In genomic region chr10:78623577-78624215, GRCh38 we compare ENCODE assay signal across 10 cellular contexts.
A peak's percentile ranks its signal among the peaks of the same experiment; 100 is the strongest.
DNase-seq lines count a peak whose midpoint lies in the region; ATAC-seq lines count a peak whose summit lies in the region.
"Had no signal": no experiment of that assay in that cellular context is flagged by ENCODE, and none has a peak within 500 bp of the region (broad histone marks: within the 10 kb centered on the region; RNA-seq: fewer than 3 reads in every experiment).

No MANE protein-coding gene starts in this region.

- H3K9me3 ChIP-seq in SJSA1 (replicated peaks): no peaks in the 10 kb centered on the region
- H3K9me3 ChIP-seq in effector memory CD4-positive, alpha-beta T cell (ENCODE audit: control insufficient read depth, low read length): no peaks in the 10 kb centered on the region

- no peak overlapping the region for H3K4me3 ChIP-seq in SJSA1
- no peak overlapping the region for H3K4me3 ChIP-seq in effector memory CD4-positive, alpha-beta T cell (ENCODE audit: insufficient read depth, low read depth, low read length, poor library complexity, severe bottlenecking)

- no peaks in the 10 kb centered on the region for H3K36me3 ChIP-seq in SJSA1
- H3K36me3 ChIP-seq in effector memory CD4-positive, alpha-beta T cell (ENCODE audit: control insufficient read depth, insufficient read depth, low read length): no peaks in the 10 kb centered on the region

- peaks cover 27% of the 10 kb centered on the region for H3K4me1 ChIP-seq in SJSA1 (replicated peaks)
- H3K4me1 ChIP-seq in effector memory CD4-positive, alpha-beta T cell (ENCODE audit: control insufficient read depth, insufficient read depth, low read length, poor library complexity, severe bottlenecking): no peaks in the 10 kb centered on the region

- intact Hi-C loops in left ventricle myocardium superior (cut with micrococcal nuclease): no loop called here

- H3K27me3 ChIP-seq in SJSA1 (replicated peaks): no peaks in the 10 kb centered on the region
- no peaks in the 10 kb centered on the region for H3K27me3 ChIP-seq in effector memory CD4-positive, alpha-beta T cell (replicated peaks; ENCODE audit: control insufficient read depth, insufficient read depth, low read length, poor library complexity, severe bottlenecking)

- DNase-seq in A172 (ENCODE audit: low spot score) (peak; percentile 91), SJSA1 (ENCODE audit: low read depth in 1 of 2, low spot score in 2 of 2) (peak; percentile 58 to 69), left ventricle myocardium superior (no peak), NCI-H2107 (lab: John Stamatoyannopoulos, UW) (no peak), SKM-1 (lab: John Stamatoyannopoulos, UW; ENCODE audit: unreplicated experiment) (no peak), iPS-NIHi7 (ENCODE audit: extremely low spot score) (no peak)
- no peak for DNase-seq in effector memory CD4-positive, alpha-beta T cell
- DNase-seq: anterior cingulate cortex; stimulated activated CD8-positive, alpha-beta memory T cell treated with anti-CD3 and anti-CD28 coated beads, Interleukin-4, amount 100 ng/mL, for 48 hours had no signal

- ATAC-seq in GM19463 (IDR thresholded peaks at IDR 0.05; ENCODE audit: unreplicated experiment): peak; percentile 71
- peak; percentile 90 for ATAC-seq in left ventricle myocardium superior

- no peak overlapping the region for H3K27ac ChIP-seq in SJSA1
- H3K27ac ChIP-seq in effector memory CD4-positive, alpha-beta T cell (ENCODE audit: insufficient read depth, low read length, poor library complexity, severe bottlenecking): no peak overlapping the region

Comparison
In these comparisons a context has a peak if more than half of its experiments do, and no peak if none do; other contexts are left out.
1. DNase-seq: peak in A172 (single experiment) and SJSA1 (2 of 2); none in left ventricle myocardium superior (single experiment), NCI-H2107 (single experiment), SKM-1 (single experiment), effector memory CD4-positive, alpha-beta T cell (0 of 3) and iPS-NIHi7 (single experiment).